Comparison of ENCODE assay signal across 1 cellular context in the genomic region with DNA sequence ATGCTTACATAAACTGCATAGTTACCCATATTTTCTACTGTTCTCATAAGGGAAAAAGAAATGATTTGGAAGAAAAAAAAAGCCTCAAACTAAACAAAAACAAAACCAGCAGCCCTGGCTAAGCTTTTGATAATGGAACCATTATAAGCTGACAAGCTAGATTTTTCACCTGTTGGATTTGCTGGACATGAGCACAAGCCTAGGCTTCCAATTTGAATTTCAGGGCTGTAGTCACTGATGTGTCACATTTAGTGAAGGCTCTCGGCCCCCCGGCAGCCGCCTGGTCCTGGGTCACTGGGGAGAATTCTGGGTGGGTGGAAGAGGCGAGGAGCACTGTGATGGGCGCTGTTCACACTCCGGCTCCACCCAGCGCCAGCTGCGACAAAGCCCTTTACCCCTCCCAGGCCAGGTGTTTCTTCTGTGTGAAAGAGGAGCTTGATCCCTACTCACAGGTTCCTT.
TF ChIP-seq lines count a peak whose summit lies in the region.

No MANE protein-coding gene starts in this region.

TF ChIP-seq in A549, 52 proteins besides CTCF, POLR2A, EP300 and RAD21 (continued from another document):
- no peak for TF ChIP-seq CHD4 (IDR thresholded peaks at IDR 0.05; ENCODE audit: borderline replicate concordance)
- no peak for TF ChIP-seq MYC (IDR thresholded peaks at IDR 0.05; ENCODE audit: borderline replicate concordance, low read length)
